13 cellular contexts compared by ENCODE assay signal in the genomic region with DNA sequence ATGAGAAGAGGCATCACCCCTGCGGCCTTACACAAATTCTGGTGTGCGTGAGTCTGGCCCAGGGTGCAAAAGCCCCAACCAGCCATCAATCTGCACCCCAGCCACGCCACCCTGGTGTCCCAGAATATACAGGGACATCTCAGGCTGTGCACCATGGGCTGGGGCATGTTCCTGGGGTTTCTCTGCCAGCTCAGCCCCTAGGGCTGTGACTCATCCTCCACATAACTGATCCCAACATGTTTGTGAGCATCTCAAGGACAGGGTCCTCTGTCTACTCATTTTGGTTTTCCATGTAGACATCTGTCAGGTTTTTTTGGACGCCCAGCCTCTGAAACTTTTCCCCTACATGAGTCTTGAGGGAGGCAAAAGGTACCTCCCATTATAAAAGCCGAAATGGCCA. TPM values are rescaled to one million over a fixed set of nuclear protein-coding genes. Genes with fewer than 3 reads are reported as not detected.
DNase-seq lines count a peak whose midpoint lies in the region; ATAC-seq and TF ChIP-seq lines count a peak whose summit lies in the region.
"Had no signal": no experiment of that assay in that cellular context is flagged by ENCODE, and none has a peak within 500 bp of the region (broad histone marks: within the 10 kb centered on the region; RNA-seq: fewer than 3 reads in every experiment).

No MANE protein-coding gene starts in this region.

- peak overlapping the region; percentile 66 for H3K27ac Mint-ChIP-seq in CD8-positive, alpha-beta T cell
- H3K27ac Mint-ChIP-seq in Calu3 (ENCODE audit: unreplicated experiment), result no peak overlapping the region
- H3K27ac Mint-ChIP-seq: memory B cell had no signal

- POLR2A ChIA-PET in CD8-positive, alpha-beta T cell (lab: Charles Lee), result no interaction called here

- BruUV-seq in Calu3 (replicated peaks; lab: Mats Ljungman, UMichigan), result no TSS peak

- no peaks in the 10 kb centered on the region for H3K36me3 Mint-ChIP-seq in CD8-positive, alpha-beta T cell
- H3K36me3 Mint-ChIP-seq in Calu3 (ENCODE audit: insufficient read depth, unreplicated experiment), result no peaks in the 10 kb centered on the region
- H3K36me3 Mint-ChIP-seq: memory B cell had no signal

- intact Hi-C loops in CD8-positive, alpha-beta T cell (cut with DNase I, micrococcal nuclease), result no loop called here
- intact Hi-C loops in Calu3 (cut with micrococcal nuclease; ENCODE audit: unreplicated experiment), result no loop called here

- H3K36me3 ChIP-seq in CD8-positive, alpha-beta T cell (ENCODE audit: insufficient read depth, low read length), result no peaks in the 10 kb centered on the region

- no peaks in the 10 kb centered on the region for H3K9me3 ChIP-seq in CD8-positive, alpha-beta T cell (ENCODE audit: low read length)

- no peak overlapping the region for H3K4me3 Mint-ChIP-seq in CD8-positive, alpha-beta T cell
- no peak overlapping the region for H3K4me3 Mint-ChIP-seq in Calu3 (ENCODE audit: low read depth, unreplicated experiment)
- H3K4me3 Mint-ChIP-seq: memory B cell had no signal

- ATAC-seq in CD8-positive, alpha-beta T cell, result no peak
- ATAC-seq in HG03460 (IDR thresholded peaks at IDR 0.05; ENCODE audit: unreplicated experiment), result no peak

- peaks cover 88% of the 10 kb centered on the region for H3K4me1 ChIP-seq in CD8-positive, alpha-beta T cell (ENCODE audit: insufficient read depth, low read length)

- no peaks in the 10 kb centered on the region for H3K27me3 ChIP-seq in CD8-positive, alpha-beta T cell (ENCODE audit: insufficient read depth, low read length)

- no peak for DNase-seq in CD8-positive, alpha-beta T cell
- DNase-seq in HPDE6-E6E7 (ENCODE audit: extremely low spot score) (peak; percentile 83), epithelial cell of esophagus (ENCODE audit: low read depth) (peak; percentile 89), Calu3 (no peak)
- DNase-seq: activated CD8-positive, alpha-beta memory T cell treated with anti-CD3 and anti-CD28 coated beads for 24 hours; NCI-H1417 treated with DMSO at 0.1 percent for 48 hours; NCI-H446; nucleus accumbens; T1000 had no signal

- H3K4me3 ChIP-seq in CD8-positive, alpha-beta T cell (ENCODE audit: low read depth, low read length), result no peak overlapping the region
- no peak overlapping the region for H3K4me3 ChIP-seq in epithelial cell of esophagus (ENCODE audit: low read length)
- H3K4me3 ChIP-seq: coronary artery, smooth muscle cell had no signal

- CTCF ChIA-PET in CD8-positive, alpha-beta T cell (lab: Charles Lee), result interaction anchor here (1.6 to 10.4 kb wide), 2 partner anchors 9 to 17 kb away, joined by 3 to 114 read pairs; no protein-coding TSS in a partner anchor
- CTCF ChIA-PET in Calu3 (lab: Charles Lee), result no interaction called here

- H3K27ac ChIP-seq in CD8-positive, alpha-beta T cell (ENCODE audit: low read depth, low read length), result no peak overlapping the region
- H3K27ac ChIP-seq: coronary artery had no signal

- no peaks in the 10 kb centered on the region for H3K27me3 Mint-ChIP-seq in CD8-positive, alpha-beta T cell (ENCODE audit: low read depth)
- H3K27me3 Mint-ChIP-seq in Calu3 (ENCODE audit: unreplicated experiment), result peaks cover 46% of the 10 kb centered on the region

- no peaks in the 10 kb centered on the region for H3K9me3 Mint-ChIP-seq in CD8-positive, alpha-beta T cell
- H3K9me3 Mint-ChIP-seq in Calu3 (ENCODE audit: low read depth, unreplicated experiment), result no peaks in the 10 kb centered on the region

- no peak for TF ChIP-seq CTCF in CD8-positive, alpha-beta T cell (IDR thresholded peaks at IDR 0.05)
- TF ChIP-seq CTCF in epithelial cell of esophagus (IDR thresholded peaks at IDR 0.05; ENCODE audit: insufficient read depth, low read depth, low read length, missing control alignments) (no peak), Calu3 (IDR thresholded peaks at IDR 0.05; ENCODE audit: unreplicated experiment) (no peak)

- peaks cover 82% of the 10 kb centered on the region for H3K4me1 Mint-ChIP-seq in CD8-positive, alpha-beta T cell (ENCODE audit: low read depth)
- no peaks in the 10 kb centered on the region for H3K4me1 Mint-ChIP-seq in Calu3 (ENCODE audit: low read depth, unreplicated experiment)

RNA-seq across cellular contexts. Expression of gene ZNF683, which starts 0.5 kb away (rescaled TPM):
- total RNA-seq in CD8-positive, alpha-beta T cell, result 10 to 100 TPM in 1 of 2 experiments, 1 to 10 TPM in 1; 8.4 to 10.9 TPM
- total RNA-seq in Calu3 (2022), result not detected in 2 replicates
- total RNA-seq: smooth muscle cell had no signal

RNA-seq across cellular contexts. Expression of gene CRYBG2, which starts 18.1 kb away (rescaled TPM):
- 1 to 10 TPM in 1 of 2 experiments, under 1 TPM in 1; 0.33 to 1.0 TPM for total RNA-seq in CD8-positive, alpha-beta T cell
- total RNA-seq in Calu3 (2022), result 6.4 and 17.6 TPM in 2 replicates

RNA-seq across cellular contexts. Expression of gene LIN28A, which starts 38.6 kb away (rescaled TPM):
- total RNA-seq in CD8-positive, alpha-beta T cell, result not detected
- total RNA-seq in Calu3 (2022), result not detected in 2 replicates
- total RNA-seq: smooth muscle cell had no signal

RNA-seq across cellular contexts. Expression of gene CD52, which starts 54.3 kb away (rescaled TPM):
- 100 to 1,000 TPM; 285 to 289 TPM for total RNA-seq in CD8-positive, alpha-beta T cell
- total RNA-seq in Calu3 (2022), result not detected in 2 replicates
- total RNA-seq: smooth muscle cell had no signal

Comparison
In these comparisons a context has a peak if more than half of its experiments do, and no peak if none do; other contexts are left out.
1. DNase-seq: peak in HPDE6-E6E7 (single experiment) and epithelial cell of esophagus (single experiment); none in CD8-positive, alpha-beta T cell (0 of 7) and Calu3 (single experiment).